In the genomic region with DNA sequence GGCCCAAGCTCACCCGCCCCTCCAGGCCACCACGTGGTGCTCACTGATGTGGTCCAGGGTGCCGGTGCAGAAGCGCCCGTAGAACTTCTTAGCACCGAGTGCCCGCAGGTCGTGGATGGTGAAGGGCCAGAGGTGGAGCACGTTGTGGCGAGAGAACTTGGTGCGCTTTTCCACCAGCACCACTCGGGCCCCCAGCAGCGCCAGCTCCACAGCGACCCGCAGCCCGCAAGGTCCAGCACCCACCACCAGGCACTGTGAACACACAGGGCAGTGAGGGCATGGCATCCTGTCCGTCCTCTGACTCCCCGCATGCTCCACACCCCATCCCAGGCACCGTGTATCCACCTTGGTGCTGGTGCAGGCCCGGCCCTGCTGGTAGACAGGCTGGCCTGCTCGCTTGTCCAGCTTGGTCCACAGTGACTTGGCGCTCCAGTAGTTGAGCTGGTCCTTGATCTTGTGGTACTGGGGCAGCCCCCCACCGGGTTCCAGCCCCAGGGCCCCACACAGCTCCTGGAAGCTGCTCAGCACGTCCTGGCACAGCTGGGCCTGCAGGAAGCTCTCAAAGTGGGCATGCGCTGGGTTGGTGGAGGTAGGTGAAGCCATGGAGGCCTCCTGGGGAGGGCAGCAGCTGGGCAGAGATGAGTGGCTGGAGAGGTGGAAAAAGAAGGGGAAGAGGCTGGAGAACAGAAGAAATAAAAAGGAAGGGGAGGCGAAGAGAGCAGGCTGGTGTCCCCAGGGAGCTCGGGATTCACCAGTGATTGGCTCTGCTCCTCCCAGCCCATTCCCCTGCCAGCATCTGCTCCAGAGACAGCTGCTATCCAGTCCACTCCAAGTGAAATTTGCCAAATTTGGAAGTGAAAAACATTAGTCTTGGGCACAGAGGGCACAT, we compare ENCODE assay signal across 7 cellular contexts. TPM values are rescaled to one million over a fixed set of nuclear protein-coding genes. Genes with fewer than 3 reads are reported as not detected.
DNase-seq lines count a peak whose midpoint lies in the region; ATAC-seq, FAIRE-seq and TF ChIP-seq lines count a peak whose summit lies in the region.

No MANE protein-coding gene starts in this region.

- DNase-seq in GM12892 (ENCODE audit: insufficient read length) = no peak
- DNase-seq in NCI-H446 (lab: John Stamatoyannopoulos, UW) = peak; percentile 57 to 86
- DNase-seq in endodermal cell = no peak
- no peak for DNase-seq in sciatic nerve (ENCODE audit: low spot score)
- no peak for DNase-seq in stimulated activated CD4-positive, alpha-beta T cell treated with anti-CD3 and anti-CD28 coated beads, Interleukin-15, amount 100 ng/mL, for 24 hours
- no peak for DNase-seq in NCI-H146 (lab: John Stamatoyannopoulos, UW)

- peaks cover 21% of the 10 kb centered on the region for H3K4me1 Mint-ChIP-seq in endodermal cell

- H3K36me3 Mint-ChIP-seq in endodermal cell (ENCODE audit: low read depth) = peaks cover 1% of the 10 kb centered on the region

- H3K27ac ChIP-seq in endodermal cell (ENCODE audit: low read depth, low read length) = peak overlapping the region; percentile 78

- no peak overlapping the region for H3K27ac Mint-ChIP-seq in endodermal cell

- FAIRE-seq in GM12892 (lab: Jason Lieb, UNC) = no peak

- H3K4me3 ChIP-seq in endodermal cell (ENCODE audit: low read length) = no peak overlapping the region

- peak overlapping the region; percentile 79 for H3K4me3 Mint-ChIP-seq in endodermal cell

- H3K4me1 ChIP-seq in endodermal cell (ENCODE audit: control insufficient read depth, insufficient read depth, low read length) = no peaks in the 10 kb centered on the region

- H3K9ac ChIP-seq in endodermal cell (ENCODE audit: extremely low read depth, low read length, poor library complexity, severe bottlenecking) = no peak overlapping the region

- TF ChIP-seq POLR2A in GM12892 (IDR thresholded peaks at IDR 0.05; ENCODE audit: low read depth, low read length) = peak; percentile 12; the same call in 1 of the 2 replicates

- H3K9me3 ChIP-seq in endodermal cell (ENCODE audit: control insufficient read depth, low read length) = no peaks in the 10 kb centered on the region

- TF ChIP-seq CTCF in endodermal cell (conservative IDR thresholded peaks at IDR 0.05) = no peak

- intact Hi-C loops in sciatic nerve (cut with DNase I) = no loop called here

- H3K27me3 ChIP-seq in endodermal cell (ENCODE audit: control insufficient read depth, insufficient read depth, low read length, poor library complexity, severe bottlenecking) = peaks cover 32% of the 10 kb centered on the region

- ATAC-seq in sciatic nerve (peak; percentile 14), GM21367 (IDR thresholded peaks at IDR 0.05; ENCODE audit: unreplicated experiment) (no peak)

- no peaks in the 10 kb centered on the region for H3K9me3 Mint-ChIP-seq in endodermal cell

- peaks cover 40% of the 10 kb centered on the region for H3K27me3 Mint-ChIP-seq in endodermal cell (ENCODE audit: insufficient read depth)

- 94 to 96% methylated on average over 11 to 27 of the region's 27 CpGs for WGBS in endodermal cell (ENCODE audit: insufficient coverage in 1 of 2, insufficient read length in 1 of 2), 2 experiments

- no peaks in the 10 kb centered on the region for H3K36me3 ChIP-seq in endodermal cell (ENCODE audit: control insufficient read depth, insufficient read depth, low read length)

RNA-seq across cellular contexts. Expression of a gene that starts 1.7 kb away (rescaled TPM):
- polyA plus RNA-seq in GM12892 (2012; ENCODE audit: missing spikeins) = 48.3 TPM
- total RNA-seq in endodermal cell (10 to 100 TPM; 10.4 to 22.8 TPM), sciatic nerve (53.9 TPM)
- polyA plus RNA-seq in endodermal cell (2013, experiment 1 of 2) = 83.8 TPM
- polyA plus RNA-seq in endodermal cell (2013, experiment 2 of 2) = 66.8 TPM

RNA-seq across cellular contexts. Expression of a gene that starts 13.3 kb away (rescaled TPM):
- 9.8 TPM for polyA plus RNA-seq in GM12892 (2012; ENCODE audit: missing spikeins)
- total RNA-seq in endodermal cell (10 to 100 TPM; 11.1 to 12.0 TPM), sciatic nerve (11.7 TPM)
- polyA plus RNA-seq in endodermal cell (2013, experiment 1 of 2) = 9.3 TPM
- 6.9 TPM for polyA plus RNA-seq in endodermal cell (2013, experiment 2 of 2)

RNA-seq across cellular contexts. Expression of a gene that starts 13.4 kb away (rescaled TPM):
- polyA plus RNA-seq in GM12892 (2012; ENCODE audit: missing spikeins) = not detected
- total RNA-seq in endodermal cell = 1 to 10 TPM; 2.2 to 2.9 TPM
- 3.6 TPM for polyA plus RNA-seq in endodermal cell (2013, experiment 1 of 2)
- polyA plus RNA-seq in endodermal cell (2013, experiment 2 of 2) = 5.3 TPM
- total RNA-seq in sciatic nerve = 7.1 TPM

RNA-seq across cellular contexts. Expression of a gene that starts 29.2 kb away (rescaled TPM):
- polyA plus RNA-seq in GM12892 (2012; ENCODE audit: missing spikeins) = 6.3 TPM
- total RNA-seq in endodermal cell = 1 to 10 TPM; 9.2 to 9.8 TPM
- 8.4 TPM for polyA plus RNA-seq in endodermal cell (2013, experiment 1 of 2)
- 7.1 TPM for polyA plus RNA-seq in endodermal cell (2013, experiment 2 of 2)
- total RNA-seq in sciatic nerve = 9.9 TPM

Comparison
In these comparisons a context has a peak if more than half of its experiments do, and no peak if none do; other contexts are left out.
1. DNase-seq: peak in NCI-H446 (2 of 2); none in GM12892 (single experiment), endodermal cell (single experiment), sciatic nerve (single experiment), stimulated activated CD4-positive, alpha-beta T cell treated with anti-CD3 and anti-CD28 coated beads, Interleukin-15, amount 100 ng/mL, for 24 hours (single experiment) and NCI-H146 (single experiment).